9 cellular contexts compared by ENCODE assay signal in genomic region chr21:43703068-43703880, GRCh38. TPM values are rescaled to one million over a fixed set of nuclear protein-coding genes. Genes with fewer than 3 reads are reported as not detected.
DNase-seq lines count a peak whose midpoint lies in the region; ATAC-seq, FAIRE-seq and TF ChIP-seq lines count a peak whose summit lies in the region.
"Had no signal": no experiment of that assay in that cellular context is flagged by ENCODE, and none has a peak within 500 bp of the region (broad histone marks: within the 10 kb centered on the region; RNA-seq: fewer than 3 reads in every experiment).

No MANE protein-coding gene starts in this region.

- no peak for TF ChIP-seq POLR2A in stomach (IDR thresholded peaks at IDR 0.05)

- H3K9me1 ChIP-seq in keratinocyte (ENCODE audit: control insufficient read depth, extremely low read depth, insufficient read depth, low read length): no peaks in the 10 kb centered on the region

- peaks cover 3% of the 10 kb centered on the region for H3K36me3 Mint-ChIP-seq in T-helper 1 cell treated with Interleukin-12 subunit alpha and Interleukin-12 subunit beta and Interleukin-4 antibody, amounts not matched to agents 30 μg/mL and 1 μg/mL, for 36 hours (ENCODE audit: low read depth)
- H3K36me3 Mint-ChIP-seq in activated naive CD8-positive, alpha-beta T cell treated with anti-CD3 and anti-CD28 coated beads, Interleukin-2, amount 50 U/mL, for 24 hours (ENCODE audit: low read depth): peaks cover 5% of the 10 kb centered on the region

- H3K4me1 Mint-ChIP-seq in T-helper 1 cell treated with Interleukin-12 subunit alpha and Interleukin-12 subunit beta and Interleukin-4 antibody, amounts not matched to agents 30 μg/mL and 1 μg/mL, for 36 hours (ENCODE audit: low read depth): peaks cover 11% of the 10 kb centered on the region
- peaks cover 13% of the 10 kb centered on the region for H3K4me1 Mint-ChIP-seq in activated naive CD8-positive, alpha-beta T cell treated with anti-CD3 and anti-CD28 coated beads, Interleukin-2, amount 50 U/mL, for 24 hours

- peak overlapping the region; percentile 37 for H3K9ac ChIP-seq in keratinocyte (ENCODE audit: control insufficient read depth, extremely low read depth, insufficient read depth, low read length)

- WGBS in stomach, 5 donors: 35 to 41% (median 38%) methylated on average over 26 to 27 of the region's 27 CpGs

- FAIRE-seq in keratinocyte (lab: Jason Lieb, UNC): no peak

- TF ChIP-seq EP300 in stomach (IDR thresholded peaks at IDR 0.05): no peak

- no peaks in the 10 kb centered on the region for H3K27me3 ChIP-seq in keratinocyte (ENCODE audit: control insufficient read depth, extremely low read depth, insufficient read depth, low read length)
- no peaks in the 10 kb centered on the region for H3K27me3 ChIP-seq in stomach
- H3K27me3 ChIP-seq: breast epithelium had no signal

- peak overlapping the region; percentile 10 for H2AFZ ChIP-seq in keratinocyte (ENCODE audit: control insufficient read depth, low read length)

- H3K4me1 ChIP-seq in keratinocyte (ENCODE audit: control insufficient read depth, extremely low read depth, insufficient read depth, low read length): peaks cover 7% of the 10 kb centered on the region
- H3K4me1 ChIP-seq in stomach: peaks cover 0 to 19% (median 16%) of the 10 kb centered on the region in 4 donors
- H3K4me1 ChIP-seq: breast epithelium had no signal

- H3K36me3 ChIP-seq in keratinocyte (ENCODE audit: control insufficient read depth in 2 of 2, extremely low read depth in 1 of 2, insufficient read depth in 2 of 2, low read length in 2 of 2): no peaks in the 10 kb centered on the region
- no peaks in the 10 kb centered on the region for H3K36me3 ChIP-seq in stomach
- H3K36me3 ChIP-seq: breast epithelium had no signal

- dilution Hi-C loops in keratinocyte (cut with MboI; ENCODE audit: extremely low pct_ligation_motif_present, low sequenced_read_pairs): no loop called here

- DNase-seq in T-helper 1 cell (no peak), keratinocyte (ENCODE audit: low read depth, low spot score) (no peak), stomach (peak; percentile 80), NCI-H2081 (lab: John Stamatoyannopoulos, UW) (no peak)
- peak; percentile 34 for DNase-seq in activated naive CD8-positive, alpha-beta T cell treated with anti-CD3 and anti-CD28 coated beads, Interleukin-2, amount 50 U/mL, for 24 hours

- no peaks in the 10 kb centered on the region for H3K79me2 ChIP-seq in keratinocyte (ENCODE audit: control insufficient read depth, insufficient read depth, low read length)

- ATAC-seq in activated naive CD8-positive, alpha-beta T cell treated with anti-CD3 and anti-CD28 coated beads, Interleukin-2, amount 50 U/mL, for 24 hours: peak; percentile 13
- no peak for ATAC-seq in HG03196 (IDR thresholded peaks at IDR 0.05; ENCODE audit: unreplicated experiment)
- ATAC-seq in HG03108 (IDR thresholded peaks at IDR 0.05; ENCODE audit: unreplicated experiment): no peak

- H3K9me3 ChIP-seq in keratinocyte (ENCODE audit: control insufficient read depth, low read depth, low read length) (no peaks in the 10 kb centered on the region), stomach (no peaks in the 10 kb centered on the region)
- H3K9me3 ChIP-seq: breast epithelium had no signal

- H3K27ac ChIP-seq in keratinocyte (ENCODE audit: control insufficient read depth, insufficient read depth, low read length) (peak overlapping the region; percentile 26), stomach (peak overlapping the region in 4 of 5 donors; percentile 16 to 54 (median 24))
- H3K27ac ChIP-seq: breast epithelium had no signal

- H3K27me3 Mint-ChIP-seq in T-helper 1 cell treated with Interleukin-12 subunit alpha and Interleukin-12 subunit beta and Interleukin-4 antibody, amounts not matched to agents 30 μg/mL and 1 μg/mL, for 36 hours (ENCODE audit: low read depth): no peaks in the 10 kb centered on the region
- H3K27me3 Mint-ChIP-seq in activated naive CD8-positive, alpha-beta T cell treated with anti-CD3 and anti-CD28 coated beads, Interleukin-2, amount 50 U/mL, for 24 hours: peaks cover 3% of the 10 kb centered on the region

- H3K4me3 ChIP-seq in keratinocyte (ENCODE audit: control insufficient read depth in 2 of 3, extremely low read depth in 1 of 3, insufficient read depth in 2 of 3, low read depth in 1 of 3, low read length in 3 of 3): peak overlapping the region in 1 of 3 experiments; percentile 2
- H3K4me3 ChIP-seq in stomach: peak overlapping the region in 1 of 4 donors; percentile 9
- H3K4me3 ChIP-seq: breast epithelium had no signal

- H3K4me3 Mint-ChIP-seq in T-helper 1 cell treated with Interleukin-12 subunit alpha and Interleukin-12 subunit beta and Interleukin-4 antibody, amounts not matched to agents 30 μg/mL and 1 μg/mL, for 36 hours: peak overlapping the region; percentile 43
- H3K4me3 Mint-ChIP-seq in activated naive CD8-positive, alpha-beta T cell treated with anti-CD3 and anti-CD28 coated beads, Interleukin-2, amount 50 U/mL, for 24 hours: no peak overlapping the region

- intact Hi-C loops in stomach (cut with DNase I; ENCODE audit: low total_unique reads): no loop called here

- peak overlapping the region; percentile 39 for H3K4me2 ChIP-seq in keratinocyte (ENCODE audit: control insufficient read depth, extremely low read depth, insufficient read depth, low read depth, low read length)

- H4K20me1 ChIP-seq in keratinocyte (ENCODE audit: control insufficient read depth, extremely low read depth, insufficient read depth, low read length): no peaks in the 10 kb centered on the region

- H3K9me3 Mint-ChIP-seq in T-helper 1 cell treated with Interleukin-12 subunit alpha and Interleukin-12 subunit beta and Interleukin-4 antibody, amounts not matched to agents 30 μg/mL and 1 μg/mL, for 36 hours: no peaks in the 10 kb centered on the region
- H3K9me3 Mint-ChIP-seq in activated naive CD8-positive, alpha-beta T cell treated with anti-CD3 and anti-CD28 coated beads, Interleukin-2, amount 50 U/mL, for 24 hours: no peaks in the 10 kb centered on the region

- H3K27ac Mint-ChIP-seq in T-helper 1 cell treated with Interleukin-12 subunit alpha and Interleukin-12 subunit beta and Interleukin-4 antibody, amounts not matched to agents 30 μg/mL and 1 μg/mL, for 36 hours: no peak overlapping the region
- no peak overlapping the region for H3K27ac Mint-ChIP-seq in activated naive CD8-positive, alpha-beta T cell treated with anti-CD3 and anti-CD28 coated beads, Interleukin-2, amount 50 U/mL, for 24 hours

- TF ChIP-seq CTCF in keratinocyte (optimal IDR thresholded peaks at IDR 0.05 in 1 of 3, IDR thresholded peaks at IDR 0.05 in 1 of 3, conservative IDR thresholded peaks at IDR 0.05 in 1 of 3; ENCODE audit: extremely low read depth in 1 of 3, insufficient read depth in 2 of 3, low read length in 3 of 3) (no peak), stomach (IDR thresholded peaks at IDR 0.05) (no peak)

RNA-seq across cellular contexts. Expression of gene PDXK, which starts 15.7 kb away (rescaled TPM):
- 144 to 211 TPM (median 154 TPM) in 3 replicates for polyA plus RNA-seq in keratinocyte
- polyA plus RNA-seq in keratinocyte (2011; ENCODE audit: low read depth): 104 TPM
- polyA plus RNA-seq in keratinocyte (2011; cell fraction: cytosol; rRNA removed): 101 and 129 TPM in 2 replicates
- 140 and 148 TPM in 2 replicates for polyA plus RNA-seq in keratinocyte (2011; cell fraction: nucleus; rRNA removed)
- 111 and 154 TPM in 2 replicates for polyA plus RNA-seq in keratinocyte (2012; ENCODE audit: low replicate concordance)
- polyA minus RNA-seq in keratinocyte: 198 to 322 TPM (median 204 TPM) in 3 replicates
- 58.1 TPM for polyA minus RNA-seq in keratinocyte (2011; cell fraction: cytosol; rRNA and poly(A)+ RNA removed)
- 49.2 and 82.9 TPM in 2 replicates for polyA minus RNA-seq in keratinocyte (2011; cell fraction: nucleus; rRNA and poly(A)+ RNA removed)
- 100 to 1,000 TPM in 1 of 5 donors, 10 to 100 TPM in 4; 41.9 to 139 (median 57.5) TPM for total RNA-seq in stomach
- polyA plus RNA-seq in stomach: 10 to 100 TPM; 36.7 to 53.1 (median 51.5) TPM

RNA-seq across cellular contexts. Expression of gene RRP1B, which starts 43.9 kb away (rescaled TPM):
- polyA plus RNA-seq in keratinocyte (13.0 to 24.0 TPM (median 19.8 TPM) in 3 replicates), stomach (1 to 10 TPM; 4.0 to 6.3 (median 6.2) TPM)
- polyA plus RNA-seq in keratinocyte (2011; ENCODE audit: low read depth): 8.2 TPM
- 18.2 and 19.6 TPM in 2 replicates for polyA plus RNA-seq in keratinocyte (2011; cell fraction: cytosol; rRNA removed)
- 26.9 and 27.7 TPM in 2 replicates for polyA plus RNA-seq in keratinocyte (2011; cell fraction: nucleus; rRNA removed)
- 13.0 and 26.6 TPM in 2 replicates for polyA plus RNA-seq in keratinocyte (2012; ENCODE audit: low replicate concordance)
- 20.8 to 28.9 TPM (median 20.9 TPM) in 3 replicates for polyA minus RNA-seq in keratinocyte
- 23.6 TPM for polyA minus RNA-seq in keratinocyte (2011; cell fraction: cytosol; rRNA and poly(A)+ RNA removed)
- 20.6 and 30.3 TPM in 2 replicates for polyA minus RNA-seq in keratinocyte (2011; cell fraction: nucleus; rRNA and poly(A)+ RNA removed)
- total RNA-seq in stomach: 10 to 100 TPM in 4 of 5 donors, 1 to 10 TPM in 1; 6.4 to 23.6 (median 14.9) TPM

RNA-seq across cellular contexts. Expression of gene HSF2BP, which starts 44.0 kb away (rescaled TPM):
- polyA plus RNA-seq in keratinocyte (6.1 to 8.7 TPM (median 6.7 TPM) in 3 replicates), stomach (under 1 TPM; 0.23 to 0.31 (median 0.25) TPM)
- 2.2 TPM for polyA plus RNA-seq in keratinocyte (2011; ENCODE audit: low read depth)
- polyA plus RNA-seq in keratinocyte (2011; cell fraction: cytosol; rRNA removed): 9.3 and 11.9 TPM in 2 replicates
- polyA plus RNA-seq in keratinocyte (2011; cell fraction: nucleus; rRNA removed): 7.4 and 8.7 TPM in 2 replicates
- 2.9 and 4.4 TPM in 2 replicates for polyA plus RNA-seq in keratinocyte (2012; ENCODE audit: low replicate concordance)
- polyA minus RNA-seq in keratinocyte: 2.7 to 7.7 TPM (median 7.3 TPM) in 3 replicates
- 6.7 TPM for polyA minus RNA-seq in keratinocyte (2011; cell fraction: cytosol; rRNA and poly(A)+ RNA removed)
- polyA minus RNA-seq in keratinocyte (2011; cell fraction: nucleus; rRNA and poly(A)+ RNA removed): 7.3 and 16.3 TPM in 2 replicates
- total RNA-seq in stomach: 1 to 10 TPM in 1 of 5 donors, under 1 TPM in 1, not detected in 3; 0.58 to 1.5 TPM

Comparison
In these comparisons a context has a peak if more than half of its experiments do, and no peak if none do; other contexts are left out.
1. DNase-seq: peak in activated naive CD8-positive, alpha-beta T cell treated with anti-CD3 and anti-CD28 coated beads, Interleukin-2, amount 50 U/mL, for 24 hours (single experiment) and stomach (single experiment); none in T-helper 1 cell (0 of 5), keratinocyte (single experiment) and NCI-H2081 (0 of 2).